Comparison of ENCODE assay signal across 10 cellular contexts in genomic region chr3:152302521-152303021, GRCh38. TPM values are rescaled to one million over a fixed set of nuclear protein-coding genes. Genes with fewer than 3 reads are reported as not detected.
DNase-seq lines count a peak whose midpoint lies in the region; ATAC-seq, FAIRE-seq and TF ChIP-seq lines count a peak whose summit lies in the region.
"Had no signal": no experiment of that assay in that cellular context is flagged by ENCODE, and none has a peak within 500 bp of the region (broad histone marks: within the 10 kb centered on the region; RNA-seq: fewer than 3 reads in every experiment).

No MANE protein-coding gene starts in this region.

- H3K9me2 ChIP-seq in DOHH2 (replicated peaks; ENCODE audit: control insufficient read depth, low read length): no peaks in the 10 kb centered on the region

- peaks cover 20% of the 10 kb centered on the region; the same call in 1 of the 2 replicates for H3F3A ChIP-seq in DOHH2 (ENCODE audit: control insufficient read depth, insufficient read depth)

- peaks cover 87% of the 10 kb centered on the region for H3K4me1 ChIP-seq in DOHH2 (ENCODE audit: control insufficient read depth, low read length)
- H3K4me1 ChIP-seq in kidney (ENCODE audit: control insufficient read depth in 1 of 2, insufficient read depth in 1 of 2, low read depth in 1 of 2, low read length in 2 of 2): peaks cover 14 to 30% of the 10 kb centered on the region in 2 donors
- peaks cover 0 to 89% (median 37%) of the 10 kb centered on the region in 4 donors for H3K4me1 ChIP-seq in tibial artery
- H3K4me1 ChIP-seq: parathyroid adenoma had no signal

- ATAC-seq in GM21423 (IDR thresholded peaks at IDR 0.05; ENCODE audit: unreplicated experiment) (peak; percentile 68), HG03565 (IDR thresholded peaks at IDR 0.05; ENCODE audit: unreplicated experiment) (peak; percentile 59)
- ATAC-seq: Panc1 had no signal

- peak overlapping the region; percentile 94 for H3K27ac Mint-ChIP-seq in activated naive CD8-positive, alpha-beta T cell

- no peaks in the 10 kb centered on the region for H3K9me3 Mint-ChIP-seq in activated naive CD8-positive, alpha-beta T cell (ENCODE audit: low read depth)

- peaks cover 97% of the 10 kb centered on the region for H3K36me3 ChIP-seq in DOHH2 (ENCODE audit: control insufficient read depth, low read length)
- H3K36me3 ChIP-seq in kidney (ENCODE audit: control insufficient read depth in 1 of 2, insufficient read depth in 2 of 2, low read length in 2 of 2): no peaks in the 10 kb centered on the region
- no peaks in the 10 kb centered on the region for H3K36me3 ChIP-seq in tibial artery

- H3K27ac ChIP-seq in DOHH2 (ENCODE audit: low read depth, low read length) (peak overlapping the region; percentile 72), kidney (ENCODE audit: low read depth in 2 of 2, low read length in 2 of 2) (peak overlapping the region; percentile 74 to 75), tibial artery (peak overlapping the region; percentile 87 to 88)
- H3K27ac ChIP-seq: parathyroid adenoma had no signal

- H3K27me3 ChIP-seq in DOHH2 (ENCODE audit: control insufficient read depth, low read length) (no peaks in the 10 kb centered on the region), tibial artery (no peaks in the 10 kb centered on the region)

- no peak for DNase-seq in kidney
- DNase-seq in tibial artery: peak; percentile 66 to 88
- no peak for DNase-seq in NCI-H226
- no peak for DNase-seq in stimulated activated CD4-positive, alpha-beta T cell treated with anti-CD3 and anti-CD28 coated beads, Interleukin-4, amount 100 ng/mL, for 4 hours

- TF ChIP-seq CTCF in DOHH2 (IDR thresholded peaks at IDR 0.05; ENCODE audit: low read depth, low read length, poor library complexity, severe bottlenecking) (no peak), kidney (IDR thresholded peaks at IDR 0.05; ENCODE audit: borderline replicate concordance, extremely low read depth, insufficient read depth) (no peak), tibial artery (IDR thresholded peaks at IDR 0.05) (no peak)

- peak; percentile 73 for FAIRE-seq in kidney (lab: Jason Lieb, UNC)

- peaks cover 14% of the 10 kb centered on the region for H3K36me3 Mint-ChIP-seq in activated naive CD8-positive, alpha-beta T cell

- no peaks in the 10 kb centered on the region for H3K27me3 Mint-ChIP-seq in activated naive CD8-positive, alpha-beta T cell

- H3K4me3 Mint-ChIP-seq in activated naive CD8-positive, alpha-beta T cell: peak overlapping the region; percentile 70

- H3K9me3 ChIP-seq in DOHH2 (ENCODE audit: control insufficient read depth, insufficient read depth, low read length) (no peaks in the 10 kb centered on the region), kidney (ENCODE audit: control insufficient read depth in 1 of 2, low read length in 2 of 2) (no peaks in the 10 kb centered on the region), tibial artery (no peaks in the 10 kb centered on the region)

- peak overlapping the region; percentile 68 for H3K4me2 ChIP-seq in DOHH2 (ENCODE audit: low read length)

- intact Hi-C loops in kidney (cut with DNase I): no loop called here
- intact Hi-C loops in tibial artery (cut with DNase I; ENCODE audit: low total_unique reads): no loop called here

- peaks cover 100% of the 10 kb centered on the region for H3K79me2 ChIP-seq in DOHH2 (ENCODE audit: control insufficient read depth, low read length)

- H4K20me1 ChIP-seq in DOHH2 (ENCODE audit: control insufficient read depth, insufficient read depth, low read depth, low read length): peaks cover 20% of the 10 kb centered on the region

- peaks cover 94% of the 10 kb centered on the region for H3K4me1 Mint-ChIP-seq in activated naive CD8-positive, alpha-beta T cell (ENCODE audit: low read depth)

- H3K4me3 ChIP-seq in DOHH2 (ENCODE audit: low read length): peak overlapping the region; percentile 55
- peak overlapping the region; percentile 55 to 83 for H3K4me3 ChIP-seq in kidney (ENCODE audit: low read length in 2 of 2)
- peak overlapping the region; percentile 51 to 52 for H3K4me3 ChIP-seq in tibial artery

- H3K9ac ChIP-seq in kidney (ENCODE audit: low read length in 2 of 2): peak overlapping the region; percentile 33 to 74
- H3K9ac ChIP-seq: parathyroid adenoma had no signal

RNA-seq across cellular contexts. Expression of gene MBNL1, which starts 33.8 kb away (rescaled TPM):
- total RNA-seq in kidney: 167 TPM
- 22.0 TPM for polyA plus RNA-seq in kidney (ENCODE audit: insufficient read depth, low read depth, low replicate concordance)

Comparison
In these comparisons a context has a peak if more than half of its experiments do, and no peak if none do; other contexts are left out.
1. DNase-seq: peak in tibial artery (2 of 2); none in kidney (single experiment), NCI-H226 (single experiment) and stimulated activated CD4-positive, alpha-beta T cell treated with anti-CD3 and anti-CD28 coated beads, Interleukin-4, amount 100 ng/mL, for 4 hours (0 of 2).
2. Peak in every context shown above with its lines, with median percentiles within 50 percentile points of each other: H3K27ac ChIP-seq and H3K4me3 ChIP-seq.